6 cellular contexts compared by ENCODE assay signal in genomic region chr11:134173296-134173695, GRCh38.
"Had no signal": no experiment of that assay in that cellular context is flagged by ENCODE, and none has a peak within 500 bp of the region (broad histone marks: within the 10 kb centered on the region; RNA-seq: fewer than 3 reads in every experiment).

No MANE protein-coding gene starts in this region.

- DNase-seq: IMR-90 had no signal

- H3K4me3 Mint-ChIP-seq: IgD-negative memory B cell had no signal

- H3K9me3 Mint-ChIP-seq: IgD-negative memory B cell had no signal

- H3K4me3 ChIP-seq: K562 had no signal

- FAIRE-seq: HepG2, HTR-8/SVneo, K562 had no signal

- H3K27me3 Mint-ChIP-seq: IgD-negative memory B cell had no signal

- ATAC-seq: HepG2, K562 had no signal

- H3K4me1 Mint-ChIP-seq: IgD-negative memory B cell had no signal

- H3K27ac ChIP-seq: HL-60 had no signal
